ENCODE assay signal across 10 cellular contexts in the genomic region with DNA sequence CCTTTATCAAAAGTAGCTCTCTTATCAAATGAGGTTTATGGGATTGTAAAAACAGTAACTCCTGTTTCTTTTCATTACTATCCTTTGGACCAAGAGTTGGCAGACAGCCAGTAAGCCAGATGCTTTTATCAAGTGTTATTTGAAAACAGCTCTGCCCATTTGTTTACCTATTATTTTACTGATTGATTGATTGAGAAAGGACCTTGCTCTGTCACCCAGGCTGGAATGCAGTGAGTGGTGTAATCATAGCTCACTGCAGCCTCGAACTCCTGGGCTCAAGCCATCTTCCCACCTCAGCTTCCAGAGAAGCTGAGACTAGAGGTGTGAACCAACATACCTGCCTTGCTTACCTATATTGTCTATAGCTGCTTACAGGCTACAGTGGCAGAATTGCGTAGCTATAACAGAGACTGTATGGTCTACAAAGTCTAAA. TPM values are rescaled to one million over a fixed set of nuclear protein-coding genes. Genes with fewer than 3 reads are reported as not detected.
DNase-seq lines count a peak whose midpoint lies in the region; ATAC-seq and TF ChIP-seq lines count a peak whose summit lies in the region.
"Had no signal": no experiment of that assay in that cellular context is flagged by ENCODE, and none has a peak within 500 bp of the region (broad histone marks: within the 10 kb centered on the region; RNA-seq: fewer than 3 reads in every experiment).

No MANE protein-coding gene starts in this region.

- no peaks in the 10 kb centered on the region for H3K9me3 ChIP-seq in cardiac muscle cell (ENCODE audit: low read depth)
- H3K9me3 ChIP-seq in suprapubic skin: no peaks in the 10 kb centered on the region
- H3K9me3 ChIP-seq: BLaER1 had no signal

- no peak overlapping the region for H3K27ac Mint-ChIP-seq in type B pancreatic cell
- no peak overlapping the region for H3K27ac Mint-ChIP-seq in activated naive CD4-positive, alpha-beta T cell treated with anti-CD3 and anti-CD28 coated beads, Interleukin-2, amount 10 ng/mL, durations not matched to agents 7 days and 5 days

- no peak for TF ChIP-seq EP300 in suprapubic skin (IDR thresholded peaks at IDR 0.05)

- H3K36me3 ChIP-seq in cardiac muscle cell: no peaks in the 10 kb centered on the region
- peaks cover 15% of the 10 kb centered on the region for H3K36me3 ChIP-seq in suprapubic skin

- H3K4me1 ChIP-seq in cardiac muscle cell (ENCODE audit: low read depth) (peaks cover 32% of the 10 kb centered on the region), suprapubic skin (peaks cover 50% of the 10 kb centered on the region)

- H3K36me3 Mint-ChIP-seq in type B pancreatic cell: peaks cover 21% of the 10 kb centered on the region
- H3K36me3 Mint-ChIP-seq in activated naive CD4-positive, alpha-beta T cell treated with anti-CD3 and anti-CD28 coated beads, Interleukin-2, amount 10 ng/mL, durations not matched to agents 7 days and 5 days: peaks cover 44% of the 10 kb centered on the region

- H3K27ac ChIP-seq in cardiac muscle cell (no peak overlapping the region), suprapubic skin (no peak overlapping the region)
- H3K27ac ChIP-seq: BLaER1 had no signal

- no peaks in the 10 kb centered on the region for H3K27me3 ChIP-seq in cardiac muscle cell
- H3K27me3 ChIP-seq in suprapubic skin: no peaks in the 10 kb centered on the region
- H3K27me3 ChIP-seq: BLaER1 had no signal

- intact Hi-C loops in left ventricle myocardium superior (cut with micrococcal nuclease): no loop called here

- WGBS in suprapubic skin: 72% methylated on average over 2 of the region's 2 CpGs

- peak overlapping the region; percentile 52 for H3K4me3 Mint-ChIP-seq in type B pancreatic cell
- H3K4me3 Mint-ChIP-seq in activated naive CD4-positive, alpha-beta T cell treated with anti-CD3 and anti-CD28 coated beads, Interleukin-2, amount 10 ng/mL, durations not matched to agents 7 days and 5 days: no peak overlapping the region

- TF ChIP-seq CTCF in cardiac muscle cell (IDR thresholded peaks at IDR 0.05; ENCODE audit: low read depth, low read length): no peak
- no peak for TF ChIP-seq CTCF in fibroblast of the aortic adventitia (IDR thresholded peaks at IDR 0.05; ENCODE audit: insufficient read depth, low read length)
- TF ChIP-seq CTCF in type B pancreatic cell (conservative IDR thresholded peaks at IDR 0.05): no peak
- TF ChIP-seq CTCF in suprapubic skin (IDR thresholded peaks at IDR 0.05): no peak

- H3K4me3 ChIP-seq in cardiac muscle cell (no peak overlapping the region), fibroblast of the aortic adventitia (ENCODE audit: low read depth, low read length) (no peak overlapping the region), suprapubic skin (no peak overlapping the region)
- H3K4me3 ChIP-seq: BLaER1 had no signal

- DNase-seq in cardiac muscle cell (ENCODE audit: low read depth in 1 of 2, low spot score in 1 of 2) (peak; percentile 25 to 38), left ventricle myocardium superior (no peak), RPMI7951 (ENCODE audit: low read depth) (peak; percentile 43), fibroblast of the aortic adventitia (ENCODE audit: low read depth) (peak; percentile 57), type B pancreatic cell (ENCODE audit: extremely low spot score, unreplicated experiment) (no peak), suprapubic skin (ENCODE audit: low spot score in 2 of 2) (no peak)
- DNase-seq in activated naive CD4-positive, alpha-beta T cell treated with anti-CD3 and anti-CD28 coated beads, Interleukin-2, amount 10 ng/mL, durations not matched to agents 7 days and 5 days: no peak
- DNase-seq: activated CD4-positive, alpha-beta T cell treated with anti-CD3 and anti-CD28 coated beads for 4 hours had no signal

- H3K27me3 Mint-ChIP-seq in type B pancreatic cell: no peaks in the 10 kb centered on the region
- H3K27me3 Mint-ChIP-seq in activated naive CD4-positive, alpha-beta T cell treated with anti-CD3 and anti-CD28 coated beads, Interleukin-2, amount 10 ng/mL, durations not matched to agents 7 days and 5 days: peaks cover 3% of the 10 kb centered on the region

- H3K4me1 Mint-ChIP-seq in type B pancreatic cell (ENCODE audit: unreplicated experiment): peaks cover 14% of the 10 kb centered on the region
- H3K4me1 Mint-ChIP-seq in activated naive CD4-positive, alpha-beta T cell treated with anti-CD3 and anti-CD28 coated beads, Interleukin-2, amount 10 ng/mL, durations not matched to agents 7 days and 5 days: peaks cover 34% of the 10 kb centered on the region

- TF ChIP-seq POLR2A in suprapubic skin (IDR thresholded peaks at IDR 0.05): no peak

- no peak for ATAC-seq in left ventricle myocardium superior
- ATAC-seq in GM21515 (IDR thresholded peaks at IDR 0.05; ENCODE audit: unreplicated experiment): no peak

- no peaks in the 10 kb centered on the region for H3K9me3 Mint-ChIP-seq in type B pancreatic cell
- no peaks in the 10 kb centered on the region for H3K9me3 Mint-ChIP-seq in activated naive CD4-positive, alpha-beta T cell treated with anti-CD3 and anti-CD28 coated beads, Interleukin-2, amount 10 ng/mL, durations not matched to agents 7 days and 5 days

- CTCF ChIA-PET in activated naive CD4-positive, alpha-beta T cell treated with anti-CD3 and anti-CD28 coated beads, Interleukin-2, amount 10 ng/mL, durations not matched to agents 7 days and 5 days (lab: Charles Lee): interaction anchor here (0.9 to 1.4 kb wide), 2 partner anchors 55 to 75 kb away, joined by 3 read pairs; no protein-coding TSS in a partner anchor

RNA-seq across cellular contexts. Expression of a gene that starts 3.6 kb away (rescaled TPM):
- total RNA-seq in cardiac muscle cell (28.2 and 29.3 TPM in 2 replicates), left ventricle myocardium superior (44.7 TPM), fibroblast of the aortic adventitia (ENCODE audit: low replicate concordance) (14.8 and 16.3 TPM in 2 replicates), type B pancreatic cell (ENCODE audit: low replicate concordance) (16.9 and 23.1 TPM in 2 replicates), suprapubic skin (10 to 100 TPM; 13.8 to 39.7 (median 18.5) TPM)
- 24.7 and 26.5 TPM in 2 replicates for polyA plus RNA-seq in cardiac muscle cell
- 12.9 and 20.8 TPM in 2 replicates for total RNA-seq in RPMI7951 (2014; rRNA removed; shearing (Covaris generic))

RNA-seq across cellular contexts. Expression of a gene that starts 56.5 kb away (rescaled TPM):
- 0.74 and 1.8 TPM in 2 replicates for total RNA-seq in cardiac muscle cell
- polyA plus RNA-seq in cardiac muscle cell: 0.75 and 1.3 TPM in 2 replicates
- total RNA-seq in left ventricle myocardium superior: 3.3 TPM
- total RNA-seq in RPMI7951 (2014; rRNA removed; shearing (Covaris generic)): 2.1 and 3.4 TPM in 2 replicates
- 1.8 and 3.3 TPM in 2 replicates for total RNA-seq in fibroblast of the aortic adventitia (ENCODE audit: low replicate concordance)
- 2.4 and 3.8 TPM in 2 replicates for total RNA-seq in type B pancreatic cell (ENCODE audit: low replicate concordance)
- 10 to 100 TPM; 15.5 to 37.8 (median 30.4) TPM for total RNA-seq in suprapubic skin

Comparison
In these comparisons a context has a peak if more than half of its experiments do, and no peak if none do; other contexts are left out.
1. DNase-seq: peak in cardiac muscle cell (2 of 2), RPMI7951 (single experiment) and fibroblast of the aortic adventitia (single experiment); none in left ventricle myocardium superior (single experiment), type B pancreatic cell (single experiment), activated naive CD4-positive, alpha-beta T cell treated with anti-CD3 and anti-CD28 coated beads, Interleukin-2, amount 10 ng/mL, durations not matched to agents 7 days and 5 days (single experiment) and suprapubic skin (0 of 2).